Comparison of ENCODE assay signal across 8 cellular contexts in genomic region chr15:38683382-38684242, GRCh38.
DNase-seq lines count a peak whose midpoint lies in the region; ATAC-seq and TF ChIP-seq lines count a peak whose summit lies in the region.

No MANE protein-coding gene starts in this region.

- peaks cover 70% of the 10 kb centered on the region for H3K4me1 Mint-ChIP-seq in T-helper 1 cell treated with Interleukin-12 subunit alpha and Interleukin-12 subunit beta and Interleukin-4 antibody, amounts not matched to agents 30 μg/mL and 1 μg/mL, for 36 hours (ENCODE audit: low read depth)

- peak overlapping the region; percentile 69 for H3K9ac ChIP-seq in Karpas-422 (ENCODE audit: low read length)

- TF ChIP-seq CTCF in astrocyte of the cerebellum (IDR thresholded peaks at IDR 0.05; ENCODE audit: low read depth, low read length, missing control alignments) = peak; percentile 80

- DNase-seq in GM03348 (ENCODE audit: low spot score) (peak; percentile 66), Karpas-422 (peak; percentile 92), astrocyte of the cerebellum (ENCODE audit: low read depth) (peak; percentile 18), inferior parietal cortex (ENCODE audit: extremely low spot score) (peak; percentile 81), 8988T (no peak)
- peak; percentile 60 for DNase-seq in stimulated activated CD4-positive, alpha-beta T cell treated with anti-CD3 and anti-CD28 coated beads, Interleukin-2, amount 100 ng/mL, for 4 hours (ENCODE audit: low read depth)

- no peak overlapping the region for H2AFZ ChIP-seq in Karpas-422 (ENCODE audit: low read length)

- H3K4me3 ChIP-seq in Karpas-422 (ENCODE audit: low read length) (peak overlapping the region; percentile 34), astrocyte of the cerebellum (ENCODE audit: low read depth, low read length) (no peak overlapping the region)

- no peaks in the 10 kb centered on the region for H3K9me3 ChIP-seq in Karpas-422 (ENCODE audit: low read length)

- no peaks in the 10 kb centered on the region for H3K9me3 Mint-ChIP-seq in T-helper 1 cell treated with Interleukin-12 subunit alpha and Interleukin-12 subunit beta and Interleukin-4 antibody, amounts not matched to agents 30 μg/mL and 1 μg/mL, for 36 hours

- in situ Hi-C loops in astrocyte of the cerebellum (cut with HindIII; ENCODE audit: low sequenced_read_pairs) = no loop called here

- H3K27me3 ChIP-seq in Karpas-422 (ENCODE audit: low read length) = no peaks in the 10 kb centered on the region

- H3K27ac ChIP-seq in Karpas-422 (ENCODE audit: low read length) = peak overlapping the region; percentile 97

- H3K27me3 Mint-ChIP-seq in T-helper 1 cell treated with Interleukin-12 subunit alpha and Interleukin-12 subunit beta and Interleukin-4 antibody, amounts not matched to agents 30 μg/mL and 1 μg/mL, for 36 hours (ENCODE audit: low read depth) = no peaks in the 10 kb centered on the region

- H3K27ac Mint-ChIP-seq in T-helper 1 cell treated with Interleukin-12 subunit alpha and Interleukin-12 subunit beta and Interleukin-4 antibody, amounts not matched to agents 30 μg/mL and 1 μg/mL, for 36 hours = peak overlapping the region; percentile 98

- H3K4me1 ChIP-seq in Karpas-422 (ENCODE audit: low read length) = peaks cover 58% of the 10 kb centered on the region

- peak; percentile 89 for ATAC-seq in GM21529 (IDR thresholded peaks at IDR 0.05; ENCODE audit: unreplicated experiment)

- H3K36me3 ChIP-seq in Karpas-422 (ENCODE audit: insufficient read depth, low read length) = no peaks in the 10 kb centered on the region

- no peaks in the 10 kb centered on the region for H4K20me1 ChIP-seq in Karpas-422 (ENCODE audit: insufficient read depth, low read depth, low read length)

- peak overlapping the region; percentile 72 for H3K4me3 Mint-ChIP-seq in T-helper 1 cell treated with Interleukin-12 subunit alpha and Interleukin-12 subunit beta and Interleukin-4 antibody, amounts not matched to agents 30 μg/mL and 1 μg/mL, for 36 hours

- no peaks in the 10 kb centered on the region for H3K9me2 ChIP-seq in Karpas-422 (replicated peaks; ENCODE audit: insufficient read depth, low read length)

- peak overlapping the region; percentile 64 for H3K4me2 ChIP-seq in Karpas-422 (ENCODE audit: low read depth, low read length, poor library complexity, severe bottlenecking)

- peaks cover 24% of the 10 kb centered on the region for H3K36me3 Mint-ChIP-seq in T-helper 1 cell treated with Interleukin-12 subunit alpha and Interleukin-12 subunit beta and Interleukin-4 antibody, amounts not matched to agents 30 μg/mL and 1 μg/mL, for 36 hours (ENCODE audit: low read depth)

- no peaks in the 10 kb centered on the region for H3K79me2 ChIP-seq in Karpas-422 (ENCODE audit: low read length)
